In genomic region chr19:43651758-43652545, GRCh38 we compare ENCODE assay signal across 8 cellular contexts. TPM values are rescaled to one million over a fixed set of nuclear protein-coding genes. Genes with fewer than 3 reads are reported as not detected.
DNase-seq lines count a peak whose midpoint lies in the region; ATAC-seq and TF ChIP-seq lines count a peak whose summit lies in the region.

No MANE protein-coding gene starts in this region.

- H3K9ac ChIP-seq in skeletal muscle satellite cell (ENCODE audit: low read depth, low read length), result peak overlapping the region; percentile 34

- no peak overlapping the region for H3K4me3 ChIP-seq in DOHH2 (ENCODE audit: low read length)
- no peak overlapping the region for H3K4me3 ChIP-seq in skeletal muscle satellite cell (ENCODE audit: low read length)

- TF ChIP-seq CTCF in DOHH2 (IDR thresholded peaks at IDR 0.05; ENCODE audit: low read depth, low read length, poor library complexity, severe bottlenecking) (peak; percentile 80), brain (conservative IDR thresholded peaks at IDR 0.05) (peak; percentile 75 to 79)

- peaks cover 37% of the 10 kb centered on the region for H3K36me3 Mint-ChIP-seq in brain

- peak overlapping the region; percentile 47 to 90 (median 88) for H3K27ac Mint-ChIP-seq in brain

- H3K27ac ChIP-seq in DOHH2 (ENCODE audit: low read depth, low read length), result no peak overlapping the region

- H3K4me1 Mint-ChIP-seq in brain, result peaks cover 5% of the 10 kb centered on the region

- H3K36me3 ChIP-seq in DOHH2 (ENCODE audit: control insufficient read depth, low read length) (no peaks in the 10 kb centered on the region), skeletal muscle satellite cell (ENCODE audit: insufficient read depth, low read length) (peaks cover 59% of the 10 kb centered on the region)

- no peaks in the 10 kb centered on the region for H3K27me3 Mint-ChIP-seq in brain

- H3K4me2 ChIP-seq in DOHH2 (ENCODE audit: low read length) (no peak overlapping the region), skeletal muscle satellite cell (ENCODE audit: low read length) (peak overlapping the region; percentile 58)

- H3K4me1 ChIP-seq in DOHH2 (ENCODE audit: control insufficient read depth, low read length) (no peaks in the 10 kb centered on the region), skeletal muscle satellite cell (ENCODE audit: control insufficient read depth, insufficient read depth, low read length) (peaks cover 3% of the 10 kb centered on the region)

- no peaks in the 10 kb centered on the region for H3K9me2 ChIP-seq in DOHH2 (replicated peaks; ENCODE audit: control insufficient read depth, low read length)

- H3K4me3 Mint-ChIP-seq in brain, result peak overlapping the region in 2 of 5 experiments; percentile 4 to 64

- peaks cover 0 to 6% (median 2%) of the 10 kb centered on the region in 5 experiments for H3K9me3 Mint-ChIP-seq in brain

- peak; percentile 77 for DNase-seq in HuH-7.5 (ENCODE audit: low spot score)
- DNase-seq in SHP77 treated with DMSO at 0.1 percent for 48 hours (lab: John Stamatoyannopoulos, UW), result peak; percentile 47
- DNase-seq in inferior parietal cortex (ENCODE audit: extremely low spot score), result peak; percentile 92

- no peak for ATAC-seq in HG02938 (IDR thresholded peaks at IDR 0.05; ENCODE audit: unreplicated experiment)
- ATAC-seq in HG02840 (IDR thresholded peaks at IDR 0.05; ENCODE audit: low FRiP score, unreplicated experiment), result no peak

- H3K27me3 ChIP-seq in DOHH2 (ENCODE audit: control insufficient read depth, low read length) (no peaks in the 10 kb centered on the region), skeletal muscle satellite cell (ENCODE audit: control insufficient read depth, insufficient read depth, low read length) (no peaks in the 10 kb centered on the region)

- H4K20me1 ChIP-seq in DOHH2 (ENCODE audit: control insufficient read depth, insufficient read depth, low read depth, low read length), result no peaks in the 10 kb centered on the region

- no peaks in the 10 kb centered on the region for H3K79me2 ChIP-seq in DOHH2 (ENCODE audit: control insufficient read depth, low read length)

- H3F3A ChIP-seq in DOHH2 (ENCODE audit: control insufficient read depth, insufficient read depth), result no peaks in the 10 kb centered on the region

- H3K9me3 ChIP-seq in DOHH2 (ENCODE audit: control insufficient read depth, insufficient read depth, low read length) (no peaks in the 10 kb centered on the region), skeletal muscle satellite cell (replicated peaks; ENCODE audit: low read length) (no peaks in the 10 kb centered on the region)

RNA-seq across cellular contexts. Expression of gene CADM4, which starts 12.3 kb away (rescaled TPM):
- 207 TPM for polyA plus RNA-seq in brain (ENCODE audit: insufficient read depth, low read depth, low replicate concordance)
- total RNA-seq in skeletal muscle satellite cell (2012; rRNA removed), result 0.25 and 1.1 TPM in 2 replicates

RNA-seq across cellular contexts. Expression of gene PLAUR, which starts 18.0 kb away (rescaled TPM):
- 4.7 TPM for polyA plus RNA-seq in brain (ENCODE audit: insufficient read depth, low read depth, low replicate concordance)
- total RNA-seq in skeletal muscle satellite cell (2012; rRNA removed), result 105 and 135 TPM in 2 replicates

RNA-seq across cellular contexts. Expression of gene ZNF428, which starts 32.5 kb away (rescaled TPM):
- 185 TPM for polyA plus RNA-seq in brain (ENCODE audit: insufficient read depth, low read depth, low replicate concordance)
- 16.7 and 22.1 TPM in 2 replicates for total RNA-seq in skeletal muscle satellite cell (2012; rRNA removed)

RNA-seq across cellular contexts. Expression of gene SRRM5, which starts 40.1 kb away (rescaled TPM):
- not detected for polyA plus RNA-seq in brain (ENCODE audit: insufficient read depth, low read depth, low replicate concordance)
- total RNA-seq in skeletal muscle satellite cell (2012; rRNA removed), result not detected in 2 replicates

RNA-seq across cellular contexts. Expression of gene ZNF576, which starts 55.6 kb away (rescaled TPM):
- polyA plus RNA-seq in brain (ENCODE audit: insufficient read depth, low read depth, low replicate concordance), result 17.1 TPM
- 8.9 and 15.3 TPM in 2 replicates for total RNA-seq in skeletal muscle satellite cell (2012; rRNA removed)
